1 cellular context compared by ENCODE assay signal in the genomic region with DNA sequence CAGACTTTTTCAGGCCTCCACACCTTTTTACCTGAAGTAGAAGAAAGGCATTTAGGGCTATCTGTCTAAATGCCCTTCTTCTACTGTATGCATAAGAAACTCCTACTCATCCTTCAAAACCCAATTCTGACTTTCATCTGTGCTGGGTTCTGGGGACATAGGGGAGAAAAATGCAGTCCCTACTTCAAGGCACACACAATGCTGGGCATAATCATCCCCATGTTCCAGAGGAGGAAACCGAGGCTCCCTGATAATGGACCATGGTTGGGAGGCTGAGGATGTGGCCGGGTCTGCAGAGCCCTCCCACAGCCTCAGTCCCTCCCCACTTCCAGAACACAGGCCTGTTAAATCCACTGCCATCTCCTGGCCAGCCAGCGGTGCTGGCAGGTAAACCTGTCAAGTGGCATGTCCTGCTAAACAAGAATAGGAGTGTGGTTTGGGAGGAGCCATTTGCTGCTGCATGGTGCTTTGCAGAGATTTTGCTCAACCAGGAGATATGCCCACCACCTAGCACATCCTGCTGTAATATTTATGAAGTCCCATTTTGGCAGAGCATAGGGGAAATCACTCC.
TF ChIP-seq lines count a peak whose summit lies in the region.

No MANE protein-coding gene starts in this region.

TF ChIP-seq in HepG2, 621 proteins besides CTCF, POLR2A, EP300 and RAD21:
- TF ChIP-seq PAXIP1 (CRISPR knock-in tag; conservative IDR thresholded peaks at IDR 0.05) (no peak), ZZZ3 (CRISPR knock-in tag; IDR thresholded peaks at IDR 0.05; ENCODE audit: borderline replicate concordance) (no peak), SNAPC2 (CRISPR knock-in tag; IDR thresholded peaks at IDR 0.05) (no peak), ZNF484 (CRISPR knock-in tag; IDR thresholded peaks at IDR 0.05; ENCODE audit: borderline replicate concordance, low read depth) (no peak), NFATC3 (CRISPR knock-in tag; IDR thresholded peaks at IDR 0.05) (no peak), ZNF629 (CRISPR knock-in tag; conservative IDR thresholded peaks at IDR 0.05) (no peak), ZNF879 (CRISPR knock-in tag; IDR thresholded peaks at IDR 0.05) (no peak)
